In genomic region chr20:48657426-48658197, GRCh38 we compare ENCODE assay signal across 8 cellular contexts.
DNase-seq lines count a peak whose midpoint lies in the region; ATAC-seq and TF ChIP-seq lines count a peak whose summit lies in the region.

No MANE protein-coding gene starts in this region.

- 63 to 69% methylated on average over 16 to 21 of the region's 21 CpGs for WGBS in thyroid gland, 2 donors

- no peak for TF ChIP-seq POLR2A in thyroid gland (IDR thresholded peaks at IDR 0.05)

- intact Hi-C loops in thyroid gland (cut with DNase I) = loop anchor here (2.0 kb wide), 1 partner anchor 247 kb away; no protein-coding TSS in a partner anchor

- no peaks in the 10 kb centered on the region for H3K4me1 ChIP-seq in thyroid gland

- H3K4me3 ChIP-seq in thyroid gland (replicated peaks in 1 of 3) = no peak overlapping the region

- ATAC-seq in HG03159 (IDR thresholded peaks at IDR 0.05; ENCODE audit: unreplicated experiment) = no peak

- H3K9me3 ChIP-seq in thyroid gland = no peaks in the 10 kb centered on the region

- peak; percentile 83 to 97 (median 94) for TF ChIP-seq CTCF in thyroid gland (IDR thresholded peaks at IDR 0.05)

- no peak overlapping the region for H3K27ac ChIP-seq in thyroid gland

- H3K36me3 ChIP-seq in thyroid gland = peaks cover 5 to 9% of the 10 kb centered on the region in 2 donors

- DNase-seq in DMS114 treated with DMSO at 0.1 percent for 48 hours (lab: John Stamatoyannopoulos, UW; ENCODE audit: unreplicated experiment) = peak; percentile 58
- peak; percentile 64 for DNase-seq in LHCN-M2 (ENCODE audit: low read depth)
- DNase-seq in SHP77 treated with DMSO at 0.1 percent for 48 hours (lab: John Stamatoyannopoulos, UW) = peak; percentile 30
- peak; percentile 43 for DNase-seq in activated T-helper 9 cell treated with anti-CD3 and anti-CD28 coated beads, Interleukin-2, amount 50 U/mL, for 16 hours (ENCODE audit: low read depth)
- DNase-seq in fibroblast of the conjunctiva (ENCODE audit: low read depth) = peak; percentile 58
- peak; percentile 60 for DNase-seq in occipital lobe (lab: John Stamatoyannopoulos, UW)
- DNase-seq in thyroid gland = peak; percentile 61 to 69

- no peaks in the 10 kb centered on the region for H3K27me3 ChIP-seq in thyroid gland
